In genomic region chr20:63106765-63107448, GRCh38 we compare ENCODE assay signal across 20 cellular contexts.
DNase-seq lines count a peak whose midpoint lies in the region; ATAC-seq and TF ChIP-seq lines count a peak whose summit lies in the region.
"Had no signal": no experiment of that assay in that cellular context is flagged by ENCODE, and none has a peak within 500 bp of the region (broad histone marks: within the 10 kb centered on the region; RNA-seq: fewer than 3 reads in every experiment).

No MANE protein-coding gene starts in this region.

- no peak for TF ChIP-seq CTCF in RWPE2 (IDR thresholded peaks at IDR 0.05; ENCODE audit: poor library complexity, severe bottlenecking)
- TF ChIP-seq CTCF in mucosa of descending colon (IDR thresholded peaks at IDR 0.05), result no peak
- TF ChIP-seq CTCF in WTC11 (IDR thresholded peaks at IDR 0.05), result no peak

- no peaks in the 10 kb centered on the region for H3K27me3 Mint-ChIP-seq in activated T-helper 2 cell treated with anti-CD3 and anti-CD28 coated beads, Interferon-gamma antibody, Interleukin-2, Interleukin-4, amounts not matched to agents 10 μg/mL and 5 μg/mL and 100 μg/mL, durations not matched to agents 14 hours and 24 hours and 36 hours (ENCODE audit: low read depth)
- peaks cover 48% of the 10 kb centered on the region for H3K27me3 Mint-ChIP-seq in WTC11 (ENCODE audit: low read depth)

- H3K36me3 ChIP-seq in RWPE2 (ENCODE audit: low read depth) (no peaks in the 10 kb centered on the region), mucosa of descending colon (ENCODE audit: low read depth) (no peaks in the 10 kb centered on the region)
- H3K36me3 ChIP-seq: HAP-1 had no signal

- POLR2A ChIA-PET in WTC11 (lab: Charles Lee), result no interaction called here

- CTCF ChIA-PET in WTC11 (lab: Charles Lee), result no interaction called here

- H3K27ac ChIP-seq in right cardiac atrium (ENCODE audit: low read length) (no peak overlapping the region), RWPE2 (ENCODE audit: poor library complexity, severe bottlenecking) (no peak overlapping the region)
- H3K27ac ChIP-seq: KMS-11, RWPE1 had no signal

- WGBS in right cardiac atrium, result 72% methylated on average over 16 of the region's 16 CpGs

- ATAC-seq in right cardiac atrium, result no peak
- ATAC-seq in left cardiac atrium, result no peak
- ATAC-seq in RWPE2 (ENCODE audit: low read depth), result no peak
- peak; percentile 43 for ATAC-seq in mucosa of descending colon
- no peak for ATAC-seq in WTC11
- ATAC-seq: CD8-positive, alpha-beta T cell; GM23338 had no signal

- intact Hi-C loops in right cardiac atrium (cut with DNase I), result no loop called here
- intact Hi-C loops in left cardiac atrium (cut with DNase I), result no loop called here
- intact Hi-C loops in mucosa of descending colon (cut with DNase I, micrococcal nuclease), result no loop called here
- intact Hi-C loops in activated T-helper 2 cell treated with anti-CD3 and anti-CD28 coated beads, Interferon-gamma antibody, Interleukin-2, Interleukin-4, amounts not matched to agents 10 μg/mL and 5 μg/mL and 100 μg/mL, durations not matched to agents 14 hours and 24 hours and 36 hours (cut with micrococcal nuclease), result loop anchor here (1.0 kb wide), 1 partner anchor 23 kb away; no protein-coding TSS in a partner anchor

- peaks cover 10% of the 10 kb centered on the region for H3K9me3 Mint-ChIP-seq in activated T-helper 2 cell treated with anti-CD3 and anti-CD28 coated beads, Interferon-gamma antibody, Interleukin-2, Interleukin-4, amounts not matched to agents 10 μg/mL and 5 μg/mL and 100 μg/mL, durations not matched to agents 14 hours and 24 hours and 36 hours
- peaks cover 36% of the 10 kb centered on the region for H3K9me3 Mint-ChIP-seq in WTC11

- DNase-seq in right cardiac atrium (peak; percentile 6 to 22 (median 19)), left cardiac atrium (no peak), RWPE2 (ENCODE audit: low spot score) (peak; percentile 77), mucosa of descending colon (peak in 2 of 3 donors; percentile 16 to 49), WTC11 (ENCODE audit: low spot score) (no peak)
- DNase-seq in activated T-helper 2 cell treated with anti-CD3 and anti-CD28 coated beads, Interferon-gamma antibody, Interleukin-2, Interleukin-4, amounts not matched to agents 10 μg/mL and 5 μg/mL and 100 μg/mL, durations not matched to agents 14 hours and 24 hours and 36 hours (ENCODE audit: low spot score), result no peak
- DNase-seq in activated CD4-positive, alpha-beta T cell treated with anti-CD3 and anti-CD28 coated beads for 1 hour, result no peak
- DNase-seq: C1 segment of cervical spinal cord; CD8-positive, alpha-beta T cell; HFFc6; NCI-H1048; NCI-H1417; NCI-H2029 treated with DMSO at 0.1 percent for 48 hours; NCI-H526 treated with DMSO at 0.1 percent for 48 hours; SK-N-SH had no signal

- no peaks in the 10 kb centered on the region for H3K36me3 Mint-ChIP-seq in activated T-helper 2 cell treated with anti-CD3 and anti-CD28 coated beads, Interferon-gamma antibody, Interleukin-2, Interleukin-4, amounts not matched to agents 10 μg/mL and 5 μg/mL and 100 μg/mL, durations not matched to agents 14 hours and 24 hours and 36 hours (ENCODE audit: low read depth)
- no peaks in the 10 kb centered on the region for H3K36me3 Mint-ChIP-seq in WTC11
- H3K36me3 Mint-ChIP-seq: IgD-negative memory B cell had no signal

- no peaks in the 10 kb centered on the region for H3K4me1 ChIP-seq in right cardiac atrium (ENCODE audit: control insufficient read depth, insufficient read depth, low read length)
- H3K4me1 ChIP-seq in RWPE2 (ENCODE audit: insufficient read depth, poor library complexity, severe bottlenecking), result no peaks in the 10 kb centered on the region
- H3K4me1 ChIP-seq in mucosa of descending colon (ENCODE audit: low read depth), result peaks cover 7% of the 10 kb centered on the region
- H3K4me1 ChIP-seq: HAP-1 had no signal

- H3K9me3 ChIP-seq in right cardiac atrium (ENCODE audit: control insufficient read depth, low read length) (no peaks in the 10 kb centered on the region), RWPE2 (ENCODE audit: severe bottlenecking) (peaks cover 7% of the 10 kb centered on the region), mucosa of descending colon (no peaks in the 10 kb centered on the region)
- H3K9me3 ChIP-seq: SK-N-SH had no signal

- H3K4me3 ChIP-seq in right cardiac atrium (ENCODE audit: low read length) (no peak overlapping the region), RWPE2 (ENCODE audit: severe bottlenecking) (no peak overlapping the region), mucosa of descending colon (no peak overlapping the region)
- H3K4me3 ChIP-seq: GM23338, HAP-1 had no signal

- peaks cover 2% of the 10 kb centered on the region for H3K4me1 Mint-ChIP-seq in activated T-helper 2 cell treated with anti-CD3 and anti-CD28 coated beads, Interferon-gamma antibody, Interleukin-2, Interleukin-4, amounts not matched to agents 10 μg/mL and 5 μg/mL and 100 μg/mL, durations not matched to agents 14 hours and 24 hours and 36 hours (ENCODE audit: low read depth)
- no peaks in the 10 kb centered on the region for H3K4me1 Mint-ChIP-seq in WTC11
- H3K4me1 Mint-ChIP-seq: GM23338 had no signal

- H3K27me3 ChIP-seq in right cardiac atrium (ENCODE audit: control insufficient read depth, insufficient read depth), result no peaks in the 10 kb centered on the region
- H3K27me3 ChIP-seq in RWPE2 (ENCODE audit: insufficient read depth, poor library complexity, severe bottlenecking), result peaks cover 12% of the 10 kb centered on the region

- no peak overlapping the region for H3K4me3 Mint-ChIP-seq in activated T-helper 2 cell treated with anti-CD3 and anti-CD28 coated beads, Interferon-gamma antibody, Interleukin-2, Interleukin-4, amounts not matched to agents 10 μg/mL and 5 μg/mL and 100 μg/mL, durations not matched to agents 14 hours and 24 hours and 36 hours (ENCODE audit: low read depth)
- no peak overlapping the region for H3K4me3 Mint-ChIP-seq in WTC11
- H3K4me3 Mint-ChIP-seq: CD8-positive, alpha-beta T cell; GM23338; HFFc6 had no signal

- H3K27ac Mint-ChIP-seq in activated T-helper 2 cell treated with anti-CD3 and anti-CD28 coated beads, Interferon-gamma antibody, Interleukin-2, Interleukin-4, amounts not matched to agents 10 μg/mL and 5 μg/mL and 100 μg/mL, durations not matched to agents 14 hours and 24 hours and 36 hours, result no peak overlapping the region
- no peak overlapping the region for H3K27ac Mint-ChIP-seq in WTC11
- H3K27ac Mint-ChIP-seq: CD8-positive, alpha-beta T cell; GM23338; HFFc6; IgD-negative memory B cell had no signal

TF ChIP-seq in WTC11, 78 proteins besides CTCF, POLR2A, EP300 and RAD21:
- TF ChIP-seq MLX (CRISPR knock-in tag; IDR thresholded peaks at IDR 0.05) (no peak), ATF2 (CRISPR knock-in tag; IDR thresholded peaks at IDR 0.05; ENCODE audit: borderline replicate concordance, low read depth) (no peak)

Comparison
In these comparisons a context has a peak if more than half of its experiments do, and no peak if none do; other contexts are left out.
1. DNase-seq: peak in right cardiac atrium (3 of 3), RWPE2 (single experiment) and mucosa of descending colon (2 of 3); none in left cardiac atrium (single experiment), activated T-helper 2 cell treated with anti-CD3 and anti-CD28 coated beads, Interferon-gamma antibody, Interleukin-2, Interleukin-4, amounts not matched to agents 10 μg/mL and 5 μg/mL and 100 μg/mL, durations not matched to agents 14 hours and 24 hours and 36 hours (single experiment), WTC11 (single experiment) and activated CD4-positive, alpha-beta T cell treated with anti-CD3 and anti-CD28 coated beads for 1 hour (single experiment).